1 cellular context compared by ENCODE assay signal in the genomic region with DNA sequence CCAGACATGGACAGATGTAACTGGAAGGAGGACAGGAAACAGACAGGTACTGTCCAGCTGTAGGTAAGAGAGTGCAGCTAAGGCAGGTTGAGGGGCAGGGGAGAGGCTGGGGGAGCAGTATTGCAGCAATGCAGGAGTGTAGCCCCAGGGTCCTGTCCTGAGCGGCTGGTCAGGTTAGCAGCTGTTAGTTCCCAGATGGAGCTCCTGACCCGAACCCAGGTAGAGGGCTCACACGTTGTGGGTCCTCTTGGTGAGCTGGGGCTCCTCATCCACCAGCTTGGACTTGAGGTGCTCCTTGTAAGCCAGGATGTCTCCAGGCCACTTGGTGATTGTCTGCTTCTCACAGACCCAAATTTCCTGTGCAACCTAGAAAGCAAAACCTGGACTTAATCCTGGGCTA.
TF ChIP-seq lines count a peak whose summit lies in the region.

No MANE protein-coding gene starts in this region.

TF ChIP-seq in K562, 482 proteins besides CTCF, POLR2A, EP300 and RAD21:
- TF ChIP-seq ZNF695 (CRISPR knock-in tag; IDR thresholded peaks at IDR 0.05) (no peak), ZNF431 (CRISPR knock-in tag; IDR thresholded peaks at IDR 0.05) (no peak), HIVEP1 (CRISPR knock-in tag; IDR thresholded peaks at IDR 0.05) (no peak), FOS (IDR thresholded peaks at IDR 0.05; ENCODE audit: extremely low read depth, insufficient read length) (no peak), PHF8 (IDR thresholded peaks at IDR 0.05; ENCODE audit: borderline replicate concordance, low read length) (no peak), RBFOX2 (IDR thresholded peaks at IDR 0.05; ENCODE audit: low read depth, low read length) (0 out of 2 replicates have a peak, but pooled peaks have one; percentile 23)
- TF ChIP-seq, protein P1, sequence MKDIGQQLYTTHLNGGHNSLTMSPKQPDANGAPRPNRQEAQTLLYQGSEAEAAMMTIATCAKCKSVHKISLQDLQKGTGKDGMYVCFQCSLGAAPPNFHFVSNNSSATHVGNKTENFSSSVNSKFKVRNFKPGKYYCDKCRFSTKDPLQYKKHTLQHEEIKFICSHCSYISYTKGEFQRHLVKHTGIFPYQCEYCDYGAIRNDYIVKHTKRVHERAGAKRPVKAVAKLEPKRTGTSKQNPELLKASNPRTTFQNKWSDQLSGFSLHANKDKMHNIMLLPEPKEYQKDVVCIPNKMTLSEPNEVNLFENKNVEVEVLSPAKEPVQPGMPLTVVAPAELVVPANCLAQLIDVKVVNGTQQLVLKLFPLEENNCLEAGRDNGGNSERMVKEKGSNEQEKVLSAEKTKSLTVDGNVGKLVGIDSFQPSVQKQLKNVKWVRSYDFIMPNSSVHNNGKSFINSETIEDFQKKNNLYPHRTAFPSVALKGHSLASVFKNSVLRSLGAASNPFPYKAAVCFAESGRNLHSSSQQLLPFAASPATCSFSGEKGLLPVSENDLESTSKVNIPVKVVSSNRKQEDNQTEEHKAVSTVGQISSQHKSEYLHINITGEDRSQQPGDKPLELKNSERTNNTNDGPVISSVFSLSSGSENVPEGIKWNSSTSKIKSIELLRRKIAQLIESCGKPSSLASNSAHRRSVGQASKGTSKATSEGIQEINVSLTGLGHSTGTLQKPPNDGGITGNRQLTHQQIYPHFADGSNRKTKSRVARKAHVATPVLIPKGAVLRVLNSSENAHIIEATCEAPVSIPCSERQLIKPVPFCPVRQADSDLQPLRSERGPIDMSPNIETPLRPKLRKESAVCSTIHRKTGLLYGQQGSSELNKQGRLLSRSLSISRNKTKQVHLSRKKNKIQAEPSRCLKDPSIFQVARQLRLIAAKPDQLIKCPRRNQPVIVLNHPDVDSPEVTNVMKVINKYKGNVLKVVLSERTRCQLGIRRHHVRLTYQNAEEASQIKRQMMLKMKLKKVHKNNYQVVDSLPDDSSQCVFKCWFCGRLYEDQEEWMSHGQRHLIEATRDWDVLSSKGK (CRISPR knock-in tag; IDR thresholded peaks at IDR 0.05) = no peak
- TF ChIP-seq, protein P2, sequence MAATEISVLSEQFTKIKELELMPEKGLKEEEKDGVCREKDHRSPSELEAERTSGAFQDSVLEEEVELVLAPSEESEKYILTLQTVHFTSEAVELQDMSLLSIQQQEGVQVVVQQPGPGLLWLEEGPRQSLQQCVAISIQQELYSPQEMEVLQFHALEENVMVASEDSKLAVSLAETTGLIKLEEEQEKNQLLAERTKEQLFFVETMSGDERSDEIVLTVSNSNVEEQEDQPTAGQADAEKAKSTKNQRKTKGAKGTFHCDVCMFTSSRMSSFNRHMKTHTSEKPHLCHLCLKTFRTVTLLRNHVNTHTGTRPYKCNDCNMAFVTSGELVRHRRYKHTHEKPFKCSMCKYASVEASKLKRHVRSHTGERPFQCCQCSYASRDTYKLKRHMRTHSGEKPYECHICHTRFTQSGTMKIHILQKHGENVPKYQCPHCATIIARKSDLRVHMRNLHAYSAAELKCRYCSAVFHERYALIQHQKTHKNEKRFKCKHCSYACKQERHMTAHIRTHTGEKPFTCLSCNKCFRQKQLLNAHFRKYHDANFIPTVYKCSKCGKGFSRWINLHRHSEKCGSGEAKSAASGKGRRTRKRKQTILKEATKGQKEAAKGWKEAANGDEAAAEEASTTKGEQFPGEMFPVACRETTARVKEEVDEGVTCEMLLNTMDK (IDR thresholded peaks at IDR 0.05; ENCODE audit: borderline replicate concordance, insufficient read depth, low read depth, low read length, poor library complexity, severe bottlenecking) = no peak
